1 cellular context compared by ENCODE assay signal in the genomic region with DNA sequence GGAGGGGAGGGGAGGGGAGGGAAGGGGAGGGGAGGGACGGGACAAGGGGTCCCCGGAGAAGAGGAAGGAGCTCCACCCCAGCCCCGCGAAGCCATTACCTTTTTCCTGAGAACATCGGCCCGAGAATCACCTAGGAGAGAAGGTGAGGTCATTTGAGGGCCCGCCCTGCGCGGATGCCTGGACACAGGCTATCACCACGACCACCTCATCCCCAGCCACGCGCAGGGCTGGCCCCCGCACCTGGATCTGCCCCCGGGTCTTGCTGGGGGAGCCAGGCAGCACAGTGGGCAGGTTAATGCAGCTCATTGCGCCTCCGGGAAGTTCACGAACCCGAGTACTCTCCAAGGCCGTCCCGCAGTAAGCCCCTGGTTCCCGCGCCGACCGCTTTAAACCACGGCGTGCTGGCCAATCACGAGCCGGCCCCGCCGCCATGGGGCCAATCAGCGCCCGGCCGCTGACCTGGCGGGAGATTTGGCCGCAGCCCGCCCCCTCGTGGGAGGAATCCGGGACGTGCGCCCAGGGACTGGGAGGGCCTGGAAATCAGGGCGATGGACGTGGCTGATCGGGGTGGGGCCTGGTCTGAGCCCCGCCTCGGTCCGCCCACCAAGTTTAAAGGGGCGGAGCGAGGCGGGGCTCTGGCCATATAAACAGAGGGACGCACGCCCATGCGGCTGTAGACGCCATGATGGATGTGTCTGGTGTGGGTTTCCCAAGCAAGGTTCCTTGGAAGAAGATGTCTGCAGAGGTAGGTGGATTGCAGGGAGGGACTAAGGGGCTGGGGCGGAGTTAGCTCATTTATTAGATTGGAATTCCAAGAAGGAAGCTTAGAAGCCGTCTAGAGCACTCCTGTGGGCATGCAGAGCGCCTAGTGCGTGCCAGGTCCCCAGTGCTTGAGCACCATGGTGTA.
TF ChIP-seq lines count a peak whose summit lies in the region.

A gene with protein sequence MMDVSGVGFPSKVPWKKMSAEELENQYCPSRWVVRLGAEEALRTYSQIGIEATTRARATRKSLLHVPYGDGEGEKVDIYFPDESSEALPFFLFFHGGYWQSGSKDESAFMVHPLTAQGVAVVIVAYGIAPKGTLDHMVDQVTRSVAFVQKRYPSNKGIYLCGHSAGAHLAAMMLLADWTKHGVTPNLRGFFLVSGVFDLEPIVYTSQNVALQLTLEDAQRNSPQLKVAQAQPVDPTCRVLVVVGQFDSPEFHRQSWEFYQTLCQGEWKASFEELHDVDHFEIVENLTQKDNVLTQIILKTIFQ (plus strand): TSS at position 674 of the 907 bp plus-strand sequence. CDS start 9 bp downstream, at position 683.
A gene with protein sequence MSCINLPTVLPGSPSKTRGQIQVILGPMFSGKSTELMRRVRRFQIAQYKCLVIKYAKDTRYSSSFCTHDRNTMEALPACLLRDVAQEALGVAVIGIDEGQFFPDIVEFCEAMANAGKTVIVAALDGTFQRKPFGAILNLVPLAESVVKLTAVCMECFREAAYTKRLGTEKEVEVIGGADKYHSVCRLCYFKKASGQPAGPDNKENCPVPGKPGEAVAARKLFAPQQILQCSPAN (minus strand): TSS at position 364 of the 907 bp plus-strand sequence. CDS start 58 bp downstream, at position 306.

TF ChIP-seq in HepG2, 621 proteins besides CTCF, POLR2A, EP300 and RAD21 (continued from another document and continues in another):
- TF ChIP-seq, protein P1, sequence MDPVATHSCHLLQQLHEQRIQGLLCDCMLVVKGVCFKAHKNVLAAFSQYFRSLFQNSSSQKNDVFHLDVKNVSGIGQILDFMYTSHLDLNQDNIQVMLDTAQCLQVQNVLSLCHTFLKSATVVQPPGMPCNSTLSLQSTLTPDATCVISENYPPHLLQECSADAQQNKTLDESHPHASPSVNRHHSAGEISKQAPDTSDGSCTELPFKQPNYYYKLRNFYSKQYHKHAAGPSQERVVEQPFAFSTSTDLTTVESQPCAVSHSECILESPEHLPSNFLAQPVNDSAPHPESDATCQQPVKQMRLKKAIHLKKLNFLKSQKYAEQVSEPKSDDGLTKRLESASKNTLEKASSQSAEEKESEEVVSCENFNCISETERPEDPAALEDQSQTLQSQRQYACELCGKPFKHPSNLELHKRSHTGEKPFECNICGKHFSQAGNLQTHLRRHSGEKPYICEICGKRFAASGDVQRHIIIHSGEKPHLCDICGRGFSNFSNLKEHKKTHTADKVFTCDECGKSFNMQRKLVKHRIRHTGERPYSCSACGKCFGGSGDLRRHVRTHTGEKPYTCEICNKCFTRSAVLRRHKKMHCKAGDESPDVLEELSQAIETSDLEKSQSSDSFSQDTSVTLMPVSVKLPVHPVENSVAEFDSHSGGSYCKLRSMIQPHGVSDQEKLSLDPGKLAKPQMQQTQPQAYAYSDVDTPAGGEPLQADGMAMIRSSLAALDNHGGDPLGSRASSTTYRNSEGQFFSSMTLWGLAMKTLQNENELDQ (CRISPR knock-in tag; IDR thresholded peaks at IDR 0.05; ENCODE audit: borderline replicate concordance): no peak
- no peak for TF ChIP-seq ZBTB7B (CRISPR knock-in tag; IDR thresholded peaks at IDR 0.05)
- no peak for TF ChIP-seq ZKSCAN5 (CRISPR knock-in tag; IDR thresholded peaks at IDR 0.05)
- no peak; the same call in 1 of the 2 replicates for TF ChIP-seq ZMYM3 (CRISPR knock-in tag; IDR thresholded peaks at IDR 0.05)
- peak; percentile 86; the same call in 1 of the 2 replicates for TF ChIP-seq ZNF451 (CRISPR knock-in tag; IDR thresholded peaks at IDR 0.05)
- TF ChIP-seq PHF20 (CRISPR knock-in tag; IDR thresholded peaks at IDR 0.05): peak; percentile 36; the same call in 1 of the 2 replicates
- peak; percentile 66 for TF ChIP-seq XBP1 (CRISPR knock-in tag; IDR thresholded peaks at IDR 0.05)
- TF ChIP-seq STAT5B (CRISPR knock-in tag; IDR thresholded peaks at IDR 0.05): peak; percentile 51; the same call in 1 of the 2 replicates
- no peak for TF ChIP-seq NR1H2 (CRISPR knock-in tag; IDR thresholded peaks at IDR 0.05; ENCODE audit: borderline replicate concordance, low read depth)
- peak; percentile 47 for TF ChIP-seq AGO2 (optimal IDR thresholded peaks at IDR 0.05; ENCODE audit: low read depth, low read length)
- TF ChIP-seq, protein P2, sequence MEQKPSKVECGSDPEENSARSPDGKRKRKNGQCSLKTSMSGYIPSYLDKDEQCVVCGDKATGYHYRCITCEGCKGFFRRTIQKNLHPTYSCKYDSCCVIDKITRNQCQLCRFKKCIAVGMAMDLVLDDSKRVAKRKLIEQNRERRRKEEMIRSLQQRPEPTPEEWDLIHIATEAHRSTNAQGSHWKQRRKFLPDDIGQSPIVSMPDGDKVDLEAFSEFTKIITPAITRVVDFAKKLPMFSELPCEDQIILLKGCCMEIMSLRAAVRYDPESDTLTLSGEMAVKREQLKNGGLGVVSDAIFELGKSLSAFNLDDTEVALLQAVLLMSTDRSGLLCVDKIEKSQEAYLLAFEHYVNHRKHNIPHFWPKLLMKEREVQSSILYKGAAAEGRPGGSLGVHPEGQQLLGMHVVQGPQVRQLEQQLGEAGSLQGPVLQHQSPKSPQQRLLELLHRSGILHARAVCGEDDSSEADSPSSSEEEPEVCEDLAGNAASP (CRISPR knock-in tag; IDR thresholded peaks at IDR 0.05; ENCODE audit: borderline replicate concordance): peak; percentile 91; the same call in 1 of the 2 replicates
- TF ChIP-seq, protein P3, sequence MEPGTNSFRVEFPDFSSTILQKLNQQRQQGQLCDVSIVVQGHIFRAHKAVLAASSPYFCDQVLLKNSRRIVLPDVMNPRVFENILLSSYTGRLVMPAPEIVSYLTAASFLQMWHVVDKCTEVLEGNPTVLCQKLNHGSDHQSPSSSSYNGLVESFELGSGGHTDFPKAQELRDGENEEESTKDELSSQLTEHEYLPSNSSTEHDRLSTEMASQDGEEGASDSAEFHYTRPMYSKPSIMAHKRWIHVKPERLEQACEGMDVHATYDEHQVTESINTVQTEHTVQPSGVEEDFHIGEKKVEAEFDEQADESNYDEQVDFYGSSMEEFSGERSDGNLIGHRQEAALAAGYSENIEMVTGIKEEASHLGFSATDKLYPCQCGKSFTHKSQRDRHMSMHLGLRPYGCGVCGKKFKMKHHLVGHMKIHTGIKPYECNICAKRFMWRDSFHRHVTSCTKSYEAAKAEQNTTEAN (CRISPR knock-in tag; conservative IDR thresholded peaks at IDR 0.05): peak; percentile 87; the same call in 1 of the 2 replicates
- TF ChIP-seq ZNF30 (CRISPR knock-in tag; IDR thresholded peaks at IDR 0.05): no peak
- TF ChIP-seq, protein P4, sequence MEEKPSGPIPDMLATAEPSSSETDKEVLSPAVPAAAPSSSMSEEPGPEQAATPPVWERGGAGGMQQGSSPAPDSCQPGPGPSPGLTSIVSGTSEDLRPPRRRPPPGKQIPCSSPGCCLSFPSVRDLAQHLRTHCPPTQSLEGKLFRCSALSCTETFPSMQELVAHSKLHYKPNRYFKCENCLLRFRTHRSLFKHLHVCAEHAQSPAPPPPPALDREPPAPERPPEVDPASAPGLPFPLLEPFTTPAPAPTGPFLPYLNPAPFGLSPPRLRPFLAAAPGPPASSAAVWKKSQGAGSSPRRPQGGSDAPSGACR (CRISPR knock-in tag; IDR thresholded peaks at IDR 0.05): peak; percentile 57; the same call in 1 of the 2 replicates
- 0 out of 2 replicates have a peak, but pooled peaks have one; percentile 31 for TF ChIP-seq SP1 (IDR thresholded peaks at IDR 0.05)
- TF ChIP-seq SP1 (CRISPR knock-in tag; IDR thresholded peaks at IDR 0.05): peak; percentile 97
- TF ChIP-seq SMC3 (IDR thresholded peaks at IDR 0.05; ENCODE audit: low read length): peak; percentile 4; the same call in 1 of the 2 replicates
- TF ChIP-seq, protein P5, sequence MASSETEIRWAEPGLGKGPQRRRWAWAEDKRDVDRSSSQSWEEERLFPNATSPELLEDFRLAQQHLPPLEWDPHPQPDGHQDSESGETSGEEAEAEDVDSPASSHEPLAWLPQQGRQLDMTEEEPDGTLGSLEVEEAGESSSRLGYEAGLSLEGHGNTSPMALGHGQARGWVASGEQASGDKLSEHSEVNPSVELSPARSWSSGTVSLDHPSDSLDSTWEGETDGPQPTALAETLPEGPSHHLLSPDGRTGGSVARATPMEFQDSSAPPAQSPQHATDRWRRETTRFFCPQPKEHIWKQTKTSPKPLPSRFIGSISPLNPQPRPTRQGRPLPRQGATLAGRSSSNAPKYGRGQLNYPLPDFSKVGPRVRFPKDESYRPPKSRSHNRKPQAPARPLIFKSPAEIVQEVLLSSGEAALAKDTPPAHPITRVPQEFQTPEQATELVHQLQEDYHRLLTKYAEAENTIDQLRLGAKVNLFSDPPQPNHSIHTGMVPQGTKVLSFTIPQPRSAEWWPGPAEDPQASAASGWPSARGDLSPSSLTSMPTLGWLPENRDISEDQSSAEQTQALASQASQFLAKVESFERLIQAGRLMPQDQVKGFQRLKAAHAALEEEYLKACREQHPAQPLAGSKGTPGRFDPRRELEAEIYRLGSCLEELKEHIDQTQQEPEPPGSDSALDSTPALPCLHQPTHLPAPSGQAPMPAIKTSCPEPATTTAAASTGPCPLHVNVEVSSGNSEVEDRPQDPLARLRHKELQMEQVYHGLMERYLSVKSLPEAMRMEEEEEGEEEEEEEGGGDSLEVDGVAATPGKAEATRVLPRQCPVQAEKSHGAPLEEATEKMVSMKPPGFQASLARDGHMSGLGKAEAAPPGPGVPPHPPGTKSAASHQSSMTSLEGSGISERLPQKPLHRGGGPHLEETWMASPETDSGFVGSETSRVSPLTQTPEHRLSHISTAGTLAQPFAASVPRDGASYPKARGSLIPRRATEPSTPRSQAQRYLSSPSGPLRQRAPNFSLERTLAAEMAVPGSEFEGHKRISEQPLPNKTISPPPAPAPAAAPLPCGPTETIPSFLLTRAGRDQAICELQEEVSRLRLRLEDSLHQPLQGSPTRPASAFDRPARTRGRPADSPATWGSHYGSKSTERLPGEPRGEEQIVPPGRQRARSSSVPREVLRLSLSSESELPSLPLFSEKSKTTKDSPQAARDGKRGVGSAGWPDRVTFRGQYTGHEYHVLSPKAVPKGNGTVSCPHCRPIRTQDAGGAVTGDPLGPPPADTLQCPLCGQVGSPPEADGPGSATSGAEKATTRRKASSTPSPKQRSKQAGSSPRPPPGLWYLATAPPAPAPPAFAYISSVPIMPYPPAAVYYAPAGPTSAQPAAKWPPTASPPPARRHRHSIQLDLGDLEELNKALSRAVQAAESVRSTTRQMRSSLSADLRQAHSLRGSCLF (CRISPR knock-in tag; IDR thresholded peaks at IDR 0.05; ENCODE audit: borderline replicate concordance): no peak
- TF ChIP-seq NFKBIZ (CRISPR knock-in tag; IDR thresholded peaks at IDR 0.05): no peak
- TF ChIP-seq ZNF17 (CRISPR knock-in tag; IDR thresholded peaks at IDR 0.05): no peak
- peak; percentile 92; the same call in 1 of the 2 replicates for TF ChIP-seq ZNF672 (CRISPR knock-in tag; IDR thresholded peaks at IDR 0.05)
- TF ChIP-seq ZSCAN12 (CRISPR knock-in tag; IDR thresholded peaks at IDR 0.05): peak; percentile 76; the same call in 1 of the 2 replicates
- TF ChIP-seq TBX3 (IDR thresholded peaks at IDR 0.05; ENCODE audit: borderline replicate concordance): no peak
- TF ChIP-seq FLYWCH1 (CRISPR knock-in tag; IDR thresholded peaks at IDR 0.05): peak; percentile 98
- peak; percentile 95 for TF ChIP-seq ZFP90 (CRISPR knock-in tag; IDR thresholded peaks at IDR 0.05; ENCODE audit: borderline replicate concordance)
- TF ChIP-seq, protein P6, sequence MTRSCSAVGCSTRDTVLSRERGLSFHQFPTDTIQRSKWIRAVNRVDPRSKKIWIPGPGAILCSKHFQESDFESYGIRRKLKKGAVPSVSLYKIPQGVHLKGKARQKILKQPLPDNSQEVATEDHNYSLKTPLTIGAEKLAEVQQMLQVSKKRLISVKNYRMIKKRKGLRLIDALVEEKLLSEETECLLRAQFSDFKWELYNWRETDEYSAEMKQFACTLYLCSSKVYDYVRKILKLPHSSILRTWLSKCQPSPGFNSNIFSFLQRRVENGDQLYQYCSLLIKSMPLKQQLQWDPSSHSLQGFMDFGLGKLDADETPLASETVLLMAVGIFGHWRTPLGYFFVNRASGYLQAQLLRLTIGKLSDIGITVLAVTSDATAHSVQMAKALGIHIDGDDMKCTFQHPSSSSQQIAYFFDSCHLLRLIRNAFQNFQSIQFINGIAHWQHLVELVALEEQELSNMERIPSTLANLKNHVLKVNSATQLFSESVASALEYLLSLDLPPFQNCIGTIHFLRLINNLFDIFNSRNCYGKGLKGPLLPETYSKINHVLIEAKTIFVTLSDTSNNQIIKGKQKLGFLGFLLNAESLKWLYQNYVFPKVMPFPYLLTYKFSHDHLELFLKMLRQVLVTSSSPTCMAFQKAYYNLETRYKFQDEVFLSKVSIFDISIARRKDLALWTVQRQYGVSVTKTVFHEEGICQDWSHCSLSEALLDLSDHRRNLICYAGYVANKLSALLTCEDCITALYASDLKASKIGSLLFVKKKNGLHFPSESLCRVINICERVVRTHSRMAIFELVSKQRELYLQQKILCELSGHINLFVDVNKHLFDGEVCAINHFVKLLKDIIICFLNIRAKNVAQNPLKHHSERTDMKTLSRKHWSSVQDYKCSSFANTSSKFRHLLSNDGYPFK (CRISPR knock-in tag; IDR thresholded peaks at IDR 0.05; ENCODE audit: borderline replicate concordance): no peak; the same call in 1 of the 2 replicates
- TF ChIP-seq, protein P7, sequence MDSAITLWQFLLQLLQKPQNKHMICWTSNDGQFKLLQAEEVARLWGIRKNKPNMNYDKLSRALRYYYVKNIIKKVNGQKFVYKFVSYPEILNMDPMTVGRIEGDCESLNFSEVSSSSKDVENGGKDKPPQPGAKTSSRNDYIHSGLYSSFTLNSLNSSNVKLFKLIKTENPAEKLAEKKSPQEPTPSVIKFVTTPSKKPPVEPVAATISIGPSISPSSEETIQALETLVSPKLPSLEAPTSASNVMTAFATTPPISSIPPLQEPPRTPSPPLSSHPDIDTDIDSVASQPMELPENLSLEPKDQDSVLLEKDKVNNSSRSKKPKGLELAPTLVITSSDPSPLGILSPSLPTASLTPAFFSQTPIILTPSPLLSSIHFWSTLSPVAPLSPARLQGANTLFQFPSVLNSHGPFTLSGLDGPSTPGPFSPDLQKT (CRISPR knock-in tag; IDR thresholded peaks at IDR 0.05; ENCODE audit: borderline replicate concordance): no peak
- TF ChIP-seq, protein P8, sequence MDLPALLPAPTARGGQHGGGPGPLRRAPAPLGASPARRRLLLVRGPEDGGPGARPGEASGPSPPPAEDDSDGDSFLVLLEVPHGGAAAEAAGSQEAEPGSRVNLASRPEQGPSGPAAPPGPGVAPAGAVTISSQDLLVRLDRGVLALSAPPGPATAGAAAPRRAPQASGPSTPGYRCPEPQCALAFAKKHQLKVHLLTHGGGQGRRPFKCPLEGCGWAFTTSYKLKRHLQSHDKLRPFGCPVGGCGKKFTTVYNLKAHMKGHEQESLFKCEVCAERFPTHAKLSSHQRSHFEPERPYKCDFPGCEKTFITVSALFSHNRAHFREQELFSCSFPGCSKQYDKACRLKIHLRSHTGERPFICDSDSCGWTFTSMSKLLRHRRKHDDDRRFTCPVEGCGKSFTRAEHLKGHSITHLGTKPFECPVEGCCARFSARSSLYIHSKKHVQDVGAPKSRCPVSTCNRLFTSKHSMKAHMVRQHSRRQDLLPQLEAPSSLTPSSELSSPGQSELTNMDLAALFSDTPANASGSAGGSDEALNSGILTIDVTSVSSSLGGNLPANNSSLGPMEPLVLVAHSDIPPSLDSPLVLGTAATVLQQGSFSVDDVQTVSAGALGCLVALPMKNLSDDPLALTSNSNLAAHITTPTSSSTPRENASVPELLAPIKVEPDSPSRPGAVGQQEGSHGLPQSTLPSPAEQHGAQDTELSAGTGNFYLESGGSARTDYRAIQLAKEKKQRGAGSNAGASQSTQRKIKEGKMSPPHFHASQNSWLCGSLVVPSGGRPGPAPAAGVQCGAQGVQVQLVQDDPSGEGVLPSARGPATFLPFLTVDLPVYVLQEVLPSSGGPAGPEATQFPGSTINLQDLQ (CRISPR knock-in tag; IDR thresholded peaks at IDR 0.05): peak; percentile 40; the same call in 1 of the 2 replicates
- TF ChIP-seq SSRP1 (CRISPR knock-in tag; IDR thresholded peaks at IDR 0.05): peak; percentile 76; the same call in 1 of the 2 replicates
- TF ChIP-seq ZNF558 (CRISPR knock-in tag; IDR thresholded peaks at IDR 0.05; ENCODE audit: borderline replicate concordance): no peak
- peak; percentile 75 for TF ChIP-seq DNMT3B (CRISPR knock-in tag; conservative IDR thresholded peaks at IDR 0.05)
- TF ChIP-seq NCOA5 (CRISPR knock-in tag; IDR thresholded peaks at IDR 0.05): no peak
